Comparison of ENCODE assay signal across 17 cellular contexts in genomic region chr13:95679722-95680121, GRCh38. TPM values are rescaled to one million over a fixed set of nuclear protein-coding genes. Genes with fewer than 3 reads are reported as not detected.
DNase-seq lines count a peak whose midpoint lies in the region; ATAC-seq, FAIRE-seq and TF ChIP-seq lines count a peak whose summit lies in the region.
"Had no signal": no experiment of that assay in that cellular context is flagged by ENCODE, and none has a peak within 500 bp of the region (broad histone marks: within the 10 kb centered on the region; RNA-seq: fewer than 3 reads in every experiment).

No MANE protein-coding gene starts in this region.

- no peak overlapping the region for H3K4me3 Mint-ChIP-seq in H9
- no peak overlapping the region for H3K4me3 Mint-ChIP-seq in effector memory CD8-positive, alpha-beta T cell

- H3K23ac ChIP-seq in H9 (ENCODE audit: insufficient read length, low read depth, low read length): no peak overlapping the region

- no peaks in the 10 kb centered on the region for H3K27me3 Mint-ChIP-seq in H9 (ENCODE audit: low read depth)
- no peaks in the 10 kb centered on the region for H3K27me3 Mint-ChIP-seq in effector memory CD8-positive, alpha-beta T cell

- no peak overlapping the region for H2BK120ac ChIP-seq in H9 (ENCODE audit: low read depth, low read length, poor library complexity, severe bottlenecking)

- TF ChIP-seq CTCF in SK-N-SH (IDR thresholded peaks at IDR 0.05) (no peak), K562 (IDR thresholded peaks at IDR 0.05 in 2 of 3, conservative IDR thresholded peaks at IDR 0.05 in 1 of 3; ENCODE audit: insufficient read depth in 2 of 3, low read depth in 1 of 3, low read length in 3 of 3) (no peak), pancreas (IDR thresholded peaks at IDR 0.05) (no peak), H9 (conservative IDR thresholded peaks at IDR 0.05) (no peak)

- ATAC-seq in SK-N-SH treated with all-trans-retinoic acid at 6 μM for 48 hours (no peak), K562 (no peak), pancreas (no peak)
- ATAC-seq in effector memory CD8-positive, alpha-beta T cell (replicated peaks): no peak

- no peak overlapping the region for H2BK15ac ChIP-seq in H9 (ENCODE audit: low read depth, low read length)

- no peak for TF ChIP-seq RAD21 in SK-N-SH (IDR thresholded peaks at IDR 0.05; ENCODE audit: low read length)
- no peak for TF ChIP-seq RAD21 in K562 (CRISPR knock-in tag; conservative IDR thresholded peaks at IDR 0.05 in 1 of 2, IDR thresholded peaks at IDR 0.05 in 1 of 2)

- no peak overlapping the region for H4K91ac ChIP-seq in H9 (ENCODE audit: insufficient read length, low read depth, low read length)

- no peak overlapping the region for H3T11ph ChIP-seq in H9 (ENCODE audit: low read length)

- H4K5ac ChIP-seq in H9 (ENCODE audit: insufficient read length, low read depth, low read length): no peak overlapping the region

- DNase-seq in SK-N-SH (no peak), Karpas-422 (peak; percentile 40), K562 (ENCODE audit: extremely low read depth in 1 of 4, low spot score in 3 of 4) (no peak), pancreas (no peak), midbrain (lab: John Stamatoyannopoulos, UW) (no peak), H9 (no peak)
- no peak for DNase-seq in effector memory CD8-positive, alpha-beta T cell
- DNase-seq: ACHN; activated naive CD4-positive, alpha-beta T cell; colonic mucosa; DMS153; HCEC 1CT; NCI-H1930; T-helper 1 cell had no signal

- H3K9me3 Mint-ChIP-seq in H9: no peaks in the 10 kb centered on the region; a peak in 1 of 5 replicates
- no peaks in the 10 kb centered on the region for H3K9me3 Mint-ChIP-seq in effector memory CD8-positive, alpha-beta T cell

- H3K9ac ChIP-seq in SK-N-SH (no peak overlapping the region), Karpas-422 (ENCODE audit: low read length) (peak overlapping the region; percentile 12; the same call in 1 of the 2 replicates), K562 (ENCODE audit: insufficient read depth in 1 of 2, low read depth in 2 of 2, low read length in 2 of 2) (peak overlapping the region in 1 of 2 experiments; percentile 18; a peak in 2 of 4 replicates), H9 (ENCODE audit: extremely low read depth, insufficient read length, low read length) (no peak overlapping the region)

- TF ChIP-seq EP300 in SK-N-SH (IDR thresholded peaks at IDR 0.05; ENCODE audit: borderline replicate concordance in 1 of 2, low read depth in 1 of 2, low read length in 1 of 2): no peak
- TF ChIP-seq EP300 in K562 (IDR thresholded peaks at IDR 0.05; ENCODE audit: low read length): no peak

- POLR2A ChIA-PET in SK-N-SH (lab: Yijun Ruan, JAX) (no interaction called here), K562 (lab: Yijun Ruan, JAX) (no interaction called here)

- H3K36me3 Mint-ChIP-seq in H9 (ENCODE audit: insufficient read depth in 1 of 3, low read depth in 3 of 3): peaks cover 0 to 6% (median 0%) of the 10 kb centered on the region in 3 experiments; a peak in 1 of 7 replicates
- H3K36me3 Mint-ChIP-seq in effector memory CD8-positive, alpha-beta T cell (ENCODE audit: insufficient read depth): peaks cover 19% of the 10 kb centered on the region

- H3K79me1 ChIP-seq in H9 (ENCODE audit: insufficient read depth, low read depth, low read length, poor library complexity, severe bottlenecking): no peaks in the 10 kb centered on the region

- no peak overlapping the region for H4K8ac ChIP-seq in H9 (replicated peaks; ENCODE audit: insufficient read length, low read depth, low read length)

- intact Hi-C loops in K562 (cut with micrococcal nuclease): loop anchor here (10.0 kb wide), 1 partner anchor 1755 kb away; the partner anchor contains the start of gene RAP2A
- intact Hi-C loops in pancreas (cut with DNase I): no loop called here

- no peak overlapping the region for H2BK5ac ChIP-seq in H9 (ENCODE audit: insufficient read length, low read length)

- H3K4me2 ChIP-seq in SK-N-SH (0 out of 2 replicates have a peak overlapping the region, but pooled peaks have one; percentile 77), Karpas-422 (ENCODE audit: low read depth, low read length, poor library complexity, severe bottlenecking) (peak overlapping the region; percentile 75), K562 (ENCODE audit: insufficient read depth, low read length) (peak overlapping the region; percentile 63), H9 (ENCODE audit: insufficient read depth, insufficient read length, low read length) (no peak overlapping the region)

- no peak overlapping the region for H2BK12ac ChIP-seq in H9 (ENCODE audit: insufficient read length, low read depth, low read length)

- WGBS in SK-N-SH (ENCODE audit: low lambda C conversion rate): 83% methylated on average over 2 of the region's 2 CpGs
- 8% methylated on average over 2 of the region's 2 CpGs for WGBS in K562 (ENCODE audit: insufficient coverage, low coverage, missing lambda C conversion rate)
- WGBS in pancreas, 2 donors: 9 to 12% methylated on average over 2 of the region's 2 CpGs
- no CpG with 5 or more reads among the region's 2 CpGs for WGBS in H9 (ENCODE audit: extremely low coverage, insufficient read length, low lambda C conversion rate)

- H3K9me3 ChIP-seq in SK-N-SH: no peaks in the 10 kb centered on the region
- H3K9me3 ChIP-seq in Karpas-422 (ENCODE audit: low read length): no peaks in the 10 kb centered on the region
- no peaks in the 10 kb centered on the region for H3K9me3 ChIP-seq in K562 (replicated peaks; ENCODE audit: control insufficient read depth, insufficient read depth, low read depth, low read length)
- H3K9me3 ChIP-seq in pancreas: no peaks in the 10 kb centered on the region
- H3K9me3 ChIP-seq in H9 (ENCODE audit: control insufficient read depth, low read depth, low read length): no peaks in the 10 kb centered on the region
- H3K9me3 ChIP-seq: colonic mucosa, tibial nerve had no signal

- H3K4me3 ChIP-seq in SK-N-SH (ENCODE audit: low read depth in 2 of 2, low read length in 1 of 2) (no peak overlapping the region), Karpas-422 (ENCODE audit: low read length) (peak overlapping the region; percentile 10; the same call in 1 of the 2 replicates), K562 (no peak overlapping the region; the same call in 1 of the 2 replicates), pancreas (peak overlapping the region in 2 of 4 donors; percentile 92 to 97)
- H3K4me3 ChIP-seq: colonic mucosa, skin epidermis, tibial nerve had no signal

- H3K27me3 ChIP-seq in SK-N-SH (ENCODE audit: insufficient read depth): no peaks in the 10 kb centered on the region
- H3K27me3 ChIP-seq in Karpas-422 (ENCODE audit: low read length): no peaks in the 10 kb centered on the region
- H3K27me3 ChIP-seq in K562 (ENCODE audit: control insufficient read depth in 2 of 2, insufficient read depth in 2 of 2, low read length in 2 of 2): no peaks in the 10 kb centered on the region
- no peaks in the 10 kb centered on the region for H3K27me3 ChIP-seq in pancreas
- no peaks in the 10 kb centered on the region for H3K27me3 ChIP-seq in H9 (ENCODE audit: insufficient read depth, low read length)
- H3K27me3 ChIP-seq: colonic mucosa, tibial nerve had no signal

- H3K18ac ChIP-seq in H9 (ENCODE audit: insufficient read length, low read depth, low read length): no peak overlapping the region

- H2AK5ac ChIP-seq in H9 (ENCODE audit: insufficient read length, low read length): no peak overlapping the region

- no peak overlapping the region for H3K4ac ChIP-seq in H9 (ENCODE audit: low read depth, low read length)

- H3K4me1 Mint-ChIP-seq in H9: peaks cover 33 to 39% of the 10 kb centered on the region in 2 experiments
- H3K4me1 Mint-ChIP-seq in effector memory CD8-positive, alpha-beta T cell (ENCODE audit: low read depth in 2 of 2): peaks cover 40 to 65% of the 10 kb centered on the region in 2 donors

- H3K4me1 ChIP-seq in SK-N-SH (ENCODE audit: control insufficient read depth in 1 of 2, insufficient read depth in 2 of 2, low read depth in 1 of 2, low read length in 1 of 2): peaks cover 6% of the 10 kb centered on the region in 2 experiments; a peak in 3 of 4 replicates
- peaks cover 34% of the 10 kb centered on the region for H3K4me1 ChIP-seq in Karpas-422 (ENCODE audit: low read length)
- H3K4me1 ChIP-seq in K562 (replicated peaks in 1 of 2; ENCODE audit: control insufficient read depth in 2 of 2, insufficient read depth in 2 of 2, low read length in 2 of 2): peaks cover 5 to 6% of the 10 kb centered on the region in 2 experiments; a peak in 4 of 5 replicates
- H3K4me1 ChIP-seq in pancreas: peaks cover 2 to 51% (median 46%) of the 10 kb centered on the region in 3 donors
- peaks cover 4% of the 10 kb centered on the region for H3K4me1 ChIP-seq in H9 (ENCODE audit: insufficient read depth, low read length)

- FAIRE-seq in K562 (lab: Jason Lieb, UNC) (peak; percentile 26), pancreas (lab: Jason Lieb, UNC) (peak; percentile 51)

- H3K36me3 ChIP-seq in SK-N-SH (replicated peaks in 1 of 2; ENCODE audit: control insufficient read depth in 1 of 2, insufficient read depth in 2 of 2, low read length in 1 of 2) (peaks cover 0 to 5% of the 10 kb centered on the region in 2 experiments), Karpas-422 (ENCODE audit: insufficient read depth, low read length) (peaks cover 8% of the 10 kb centered on the region; the same call in 1 of the 2 replicates), K562 (ENCODE audit: control insufficient read depth, insufficient read depth, low read length) (0 out of 3 replicates have a peak, but pooled peaks cover 3% of the 10 kb centered on the region), pancreas (no peaks in the 10 kb centered on the region)
- H3K36me3 ChIP-seq: colonic mucosa, tibial nerve had no signal

- H3F3A ChIP-seq in SK-N-SH (replicated peaks; ENCODE audit: insufficient read depth): peaks cover 7% of the 10 kb centered on the region

- H3K23me2 ChIP-seq in H9 (ENCODE audit: insufficient read length, low read depth, low read length, poor library complexity, severe bottlenecking): peaks cover 14% of the 10 kb centered on the region

- H3K27ac Mint-ChIP-seq in H9: no peak overlapping the region
- no peak overlapping the region for H3K27ac Mint-ChIP-seq in effector memory CD8-positive, alpha-beta T cell

- H3K9me2 ChIP-seq in SK-N-SH (no peaks in the 10 kb centered on the region), Karpas-422 (replicated peaks; ENCODE audit: insufficient read depth, low read length) (no peaks in the 10 kb centered on the region)

- CTCF ChIA-PET in SK-N-SH (lab: Yijun Ruan, JAX): interaction anchor here (0.7 to 1.2 kb wide), 2 partner anchors 19 to 41 kb away, joined by 3 read pairs; no protein-coding TSS in a partner anchor
- CTCF ChIA-PET in K562 (lab: Yijun Ruan, JAX; ENCODE audit: low intra/inter-chr PET ratio): no interaction called here

- no peak overlapping the region; a peak in 1 of 4 replicates for H3K27ac ChIP-seq in SK-N-SH (ENCODE audit: low read depth in 2 of 2, low read length in 1 of 2)
- H3K27ac ChIP-seq in Karpas-422 (ENCODE audit: low read length): no peak overlapping the region
- H3K27ac ChIP-seq in K562 (ENCODE audit: extremely low read depth, low read depth, low read length): no peak overlapping the region
- H3K27ac ChIP-seq in pancreas: peak overlapping the region in 1 of 4 donors; percentile 44
- H3K27ac ChIP-seq in H9 (ENCODE audit: insufficient read length, low read depth, low read length): no peak overlapping the region
- H3K27ac ChIP-seq: colonic mucosa, skin epidermis, tibial nerve had no signal

- peaks cover 24% of the 10 kb centered on the region; the same call in 1 of the 2 replicates for H4K20me1 ChIP-seq in SK-N-SH (ENCODE audit: insufficient read depth)
- H4K20me1 ChIP-seq in Karpas-422 (ENCODE audit: insufficient read depth, low read depth, low read length): peaks cover 4% of the 10 kb centered on the region; the same call in 1 of the 2 replicates
- H4K20me1 ChIP-seq in K562 (replicated peaks; ENCODE audit: control insufficient read depth, insufficient read depth, low read length): no peaks in the 10 kb centered on the region
- H4K20me1 ChIP-seq in H9 (ENCODE audit: control insufficient read depth, insufficient read depth, insufficient read length): no peaks in the 10 kb centered on the region

- no peak for TF ChIP-seq POLR2A in K562 (conservative IDR thresholded peaks at IDR 0.05)

- no peaks in the 10 kb centered on the region for H3K9me1 ChIP-seq in K562 (ENCODE audit: control insufficient read depth, insufficient read depth, low read length)

- peaks cover 79% of the 10 kb centered on the region for H3K79me2 ChIP-seq in SK-N-SH (ENCODE audit: insufficient read depth)
- H3K79me2 ChIP-seq in Karpas-422 (ENCODE audit: low read length): peaks cover 82% of the 10 kb centered on the region
- peaks cover 89% of the 10 kb centered on the region for H3K79me2 ChIP-seq in K562 (ENCODE audit: control insufficient read depth, insufficient read depth, low read length)
- no peaks in the 10 kb centered on the region for H3K79me2 ChIP-seq in H9 (ENCODE audit: insufficient read depth, low read length)

- no peak overlapping the region for H3K56ac ChIP-seq in H9 (ENCODE audit: insufficient read length, low read depth, low read length)

- H3K14ac ChIP-seq in H9 (ENCODE audit: insufficient read depth, low read length): no peak overlapping the region

- no TSS peak for BruUV-seq in K562 (replicated peaks; lab: Mats Ljungman, UMichigan)

- H2BK20ac ChIP-seq in H9 (ENCODE audit: low read depth, low read length, poor library complexity, severe bottlenecking): no peak overlapping the region

- in situ Hi-C loops in K562 (cut with MboI): no loop called here

- H2AFZ ChIP-seq in SK-N-SH (ENCODE audit: low read depth) (no peak overlapping the region), Karpas-422 (ENCODE audit: low read length) (no peak overlapping the region), K562 (ENCODE audit: low read depth, low read length) (no peak overlapping the region), H9 (ENCODE audit: low read length) (no peak overlapping the region)

RNA-seq across cellular contexts. Expression of gene DNAJC3, which starts 2.8 kb away (rescaled TPM):
- 5.8 and 8.2 TPM in 2 replicates for polyA plus RNA-seq in SK-N-SH (2012; rRNA removed)
- polyA plus RNA-seq in SK-N-SH (2012; cell fraction: cytosol; rRNA removed): 8.7 and 9.4 TPM in 2 replicates
- polyA plus RNA-seq in SK-N-SH (2012; cell fraction: nucleus; rRNA removed): 2.3 and 5.1 TPM in 2 replicates
- 12.0 and 19.7 TPM in 2 replicates for total RNA-seq in Karpas-422 (2014; rRNA removed; shearing (Covaris generic); ENCODE audit: low replicate concordance)
- total RNA-seq in K562 (2011; cell fraction: chromatin; rRNA removed; ENCODE audit: low replicate concordance): 8.4 and 25.2 TPM in 2 replicates
- total RNA-seq in K562 (2011; cell fraction: nucleolus; rRNA removed): 8.8 and 12.2 TPM in 2 replicates
- 20.0 and 28.6 TPM in 2 replicates for total RNA-seq in K562 (2011; cell fraction: nucleoplasm; rRNA removed)
- total RNA-seq in K562 (2014; rRNA removed): 10.3 and 10.4 TPM in 2 replicates
- 21.8 and 22.9 TPM in 2 replicates for total RNA-seq in K562 (2014; rRNA removed; fragmentation: Illumina TruSeq; extraction: Trizol)
- total RNA-seq in K562 (2015; rRNA removed; fragmentation: Illumina TruSeq; extraction: Trizol): 20.2 and 21.3 TPM in 2 replicates
- total RNA-seq in K562 (2021): 14.4 and 14.6 TPM in 2 replicates
- polyA plus RNA-seq in K562 (2011; rRNA removed): 8.8 and 9.7 TPM in 2 replicates
- polyA plus RNA-seq in K562 (2011; cell fraction: cytosol; rRNA removed): 2.3 and 5.6 TPM in 2 replicates
- polyA plus RNA-seq in K562 (2011; cell fraction: nucleus; rRNA removed): 2.2 and 4.2 TPM in 2 replicates
- 8.9 and 12.8 TPM in 2 replicates for polyA plus RNA-seq in K562 (2012)
- polyA plus RNA-seq in K562 (2014; fragmentation: Illumina TruSeq; extraction: Trizol): 8.1 and 10.4 TPM in 2 replicates
- 10 to 100 TPM in 1 of 2 experiments, 1 to 10 TPM in 1; 8.2 to 12.0 TPM for polyA plus RNA-seq in K562 (2014; fragmentation: Nextera tagmentation; extraction: Ambion mirVana)
- 7.5 and 7.8 TPM in 2 replicates for polyA plus RNA-seq in K562 (2014; rRNA removed)
- 26.4 and 32.0 TPM in 2 replicates for polyA minus RNA-seq in K562 (2011; rRNA and poly(A)+ RNA removed)
- polyA minus RNA-seq in K562 (2011; cell fraction: cytosol; rRNA and poly(A)+ RNA removed): 10.3 and 10.6 TPM in 2 replicates
- polyA minus RNA-seq in K562 (2011; cell fraction: nucleus; rRNA and poly(A)+ RNA removed): 4.7 and 8.0 TPM in 2 replicates
- total RNA-seq in pancreas: 10 to 100 TPM; 34.5 to 70.3 (median 51.3) TPM
- 10 to 100 TPM; 11.6 to 15.8 TPM for polyA plus RNA-seq in pancreas
- 21.2 and 21.5 TPM in 2 replicates for total RNA-seq in H9 (2021)

RNA-seq across cellular contexts. Expression of gene DZIP1, which starts 35.2 kb away (rescaled TPM):
- polyA plus RNA-seq in SK-N-SH (2012; rRNA removed): 15.0 and 15.2 TPM in 2 replicates
- polyA plus RNA-seq in SK-N-SH (2012; cell fraction: cytosol; rRNA removed): 13.9 and 16.3 TPM in 2 replicates
- 31.3 and 43.5 TPM in 2 replicates for polyA plus RNA-seq in SK-N-SH (2012; cell fraction: nucleus; rRNA removed)
- total RNA-seq in Karpas-422 (2014; rRNA removed; shearing (Covaris generic); ENCODE audit: low replicate concordance): not detected in 2 replicates
- not detected in 2 replicates for total RNA-seq in K562 (2011; cell fraction: chromatin; rRNA removed; ENCODE audit: low replicate concordance)
- not detected in 2 replicates for total RNA-seq in K562 (2011; cell fraction: nucleolus; rRNA removed)
- not detected in 2 replicates for total RNA-seq in K562 (2011; cell fraction: nucleoplasm; rRNA removed)
- not detected in 2 replicates for total RNA-seq in K562 (2014; rRNA removed)
- total RNA-seq in K562 (2014; rRNA removed; fragmentation: Illumina TruSeq; extraction: Trizol): not detected in 2 replicates
- total RNA-seq in K562 (2015; rRNA removed; fragmentation: Illumina TruSeq; extraction: Trizol): not detected in 2 replicates
- total RNA-seq in K562 (2021): 0.07 TPM in 2 replicates
- polyA plus RNA-seq in K562 (2011; rRNA removed): not detected in 2 replicates
- polyA plus RNA-seq in K562 (2011; cell fraction: cytosol; rRNA removed): 0.01 TPM in 1 of 2 replicates, not detected in the other
- polyA plus RNA-seq in K562 (2011; cell fraction: nucleus; rRNA removed): not detected in 2 replicates
- polyA plus RNA-seq in K562 (2012): not detected in 2 replicates
- polyA plus RNA-seq in K562 (2014; fragmentation: Illumina TruSeq; extraction: Trizol): not detected in 2 replicates
- not detected for polyA plus RNA-seq in K562 (2014; fragmentation: Nextera tagmentation; extraction: Ambion mirVana)
- polyA plus RNA-seq in K562 (2014; rRNA removed): not detected in 2 replicates
- polyA minus RNA-seq in K562 (2011; rRNA and poly(A)+ RNA removed): not detected in 2 replicates
- not detected in 2 replicates for polyA minus RNA-seq in K562 (2011; cell fraction: cytosol; rRNA and poly(A)+ RNA removed)
- not detected in 2 replicates for polyA minus RNA-seq in K562 (2011; cell fraction: nucleus; rRNA and poly(A)+ RNA removed)
- total RNA-seq in pancreas: 10 to 100 TPM; 14.5 to 23.5 (median 20.6) TPM
- 10 to 100 TPM; 16.7 to 36.5 TPM for polyA plus RNA-seq in pancreas
- 31.5 and 33.6 TPM in 2 replicates for total RNA-seq in H9 (2021)

Comparison
In these comparisons a context has a peak if more than half of its experiments do, and no peak if none do; other contexts are left out.
1. RNA of gene DZIP1, which starts 35.2 kb away (total RNA-seq): 31.5 to 33.6 TPM in H9 and 14.5 to 23.5 TPM in pancreas; not detected in Karpas-422 and 0.07 TPM in K562; every median in the first group is over 10 times any median in the second.